In genomic region chr5:107431998-107432397, GRCh38 we compare ENCODE assay signal across 1 cellular context.
TF ChIP-seq lines count a peak whose summit lies in the region.

No MANE protein-coding gene starts in this region.

TF ChIP-seq in HCT116, 20 proteins besides CTCF, POLR2A, EP300 and RAD21 (continued from another document):
- TF ChIP-seq, protein P1, sequence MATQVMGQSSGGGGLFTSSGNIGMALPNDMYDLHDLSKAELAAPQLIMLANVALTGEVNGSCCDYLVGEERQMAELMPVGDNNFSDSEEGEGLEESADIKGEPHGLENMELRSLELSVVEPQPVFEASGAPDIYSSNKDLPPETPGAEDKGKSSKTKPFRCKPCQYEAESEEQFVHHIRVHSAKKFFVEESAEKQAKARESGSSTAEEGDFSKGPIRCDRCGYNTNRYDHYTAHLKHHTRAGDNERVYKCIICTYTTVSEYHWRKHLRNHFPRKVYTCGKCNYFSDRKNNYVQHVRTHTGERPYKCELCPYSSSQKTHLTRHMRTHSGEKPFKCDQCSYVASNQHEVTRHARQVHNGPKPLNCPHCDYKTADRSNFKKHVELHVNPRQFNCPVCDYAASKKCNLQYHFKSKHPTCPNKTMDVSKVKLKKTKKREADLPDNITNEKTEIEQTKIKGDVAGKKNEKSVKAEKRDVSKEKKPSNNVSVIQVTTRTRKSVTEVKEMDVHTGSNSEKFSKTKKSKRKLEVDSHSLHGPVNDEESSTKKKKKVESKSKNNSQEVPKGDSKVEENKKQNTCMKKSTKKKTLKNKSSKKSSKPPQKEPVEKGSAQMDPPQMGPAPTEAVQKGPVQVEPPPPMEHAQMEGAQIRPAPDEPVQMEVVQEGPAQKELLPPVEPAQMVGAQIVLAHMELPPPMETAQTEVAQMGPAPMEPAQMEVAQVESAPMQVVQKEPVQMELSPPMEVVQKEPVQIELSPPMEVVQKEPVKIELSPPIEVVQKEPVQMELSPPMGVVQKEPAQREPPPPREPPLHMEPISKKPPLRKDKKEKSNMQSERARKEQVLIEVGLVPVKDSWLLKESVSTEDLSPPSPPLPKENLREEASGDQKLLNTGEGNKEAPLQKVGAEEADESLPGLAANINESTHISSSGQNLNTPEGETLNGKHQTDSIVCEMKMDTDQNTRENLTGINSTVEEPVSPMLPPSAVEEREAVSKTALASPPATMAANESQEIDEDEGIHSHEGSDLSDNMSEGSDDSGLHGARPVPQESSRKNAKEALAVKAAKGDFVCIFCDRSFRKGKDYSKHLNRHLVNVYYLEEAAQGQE (IDR thresholded peaks at IDR 0.05; ENCODE audit: low read depth), result no peak
- no peak for TF ChIP-seq EZH2phosphoT487 (IDR thresholded peaks at IDR 0.05; ENCODE audit: borderline replicate concordance)
- no peak for TF ChIP-seq SRF (IDR thresholded peaks at IDR 0.05; ENCODE audit: low read depth)
- no peak for TF ChIP-seq ZNF274 (IDR thresholded peaks at IDR 0.05; ENCODE audit: low read depth, low read length)
- TF ChIP-seq, protein P2, sequence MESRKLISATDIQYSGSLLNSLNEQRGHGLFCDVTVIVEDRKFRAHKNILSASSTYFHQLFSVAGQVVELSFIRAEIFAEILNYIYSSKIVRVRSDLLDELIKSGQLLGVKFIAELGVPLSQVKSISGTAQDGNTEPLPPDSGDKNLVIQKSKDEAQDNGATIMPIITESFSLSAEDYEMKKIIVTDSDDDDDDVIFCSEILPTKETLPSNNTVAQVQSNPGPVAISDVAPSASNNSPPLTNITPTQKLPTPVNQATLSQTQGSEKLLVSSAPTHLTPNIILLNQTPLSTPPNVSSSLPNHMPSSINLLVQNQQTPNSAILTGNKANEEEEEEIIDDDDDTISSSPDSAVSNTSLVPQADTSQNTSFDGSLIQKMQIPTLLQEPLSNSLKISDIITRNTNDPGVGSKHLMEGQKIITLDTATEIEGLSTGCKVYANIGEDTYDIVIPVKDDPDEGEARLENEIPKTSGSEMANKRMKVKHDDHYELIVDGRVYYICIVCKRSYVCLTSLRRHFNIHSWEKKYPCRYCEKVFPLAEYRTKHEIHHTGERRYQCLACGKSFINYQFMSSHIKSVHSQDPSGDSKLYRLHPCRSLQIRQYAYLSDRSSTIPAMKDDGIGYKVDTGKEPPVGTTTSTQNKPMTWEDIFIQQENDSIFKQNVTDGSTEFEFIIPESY (IDR thresholded peaks at IDR 0.05; ENCODE audit: extremely low read depth, insufficient replicate concordance, low read length), result no peak
- no peak for TF ChIP-seq ZFX (IDR thresholded peaks at IDR 0.05)
- no peak for TF ChIP-seq CBX3 (IDR thresholded peaks at IDR 0.05; ENCODE audit: low read depth)
- TF ChIP-seq SP1 (IDR thresholded peaks at IDR 0.05; ENCODE audit: low read depth), result no peak
- no peak for TF ChIP-seq ELF1 (IDR thresholded peaks at IDR 0.05; ENCODE audit: borderline replicate concordance, low read depth)
- TF ChIP-seq YY1 (IDR thresholded peaks at IDR 0.05; ENCODE audit: extremely low read depth, insufficient replicate concordance, low read depth, low read length), result no peak
- no peak for TF ChIP-seq EZH2 (IDR thresholded peaks at IDR 0.05)
- no peak for TF ChIP-seq JUND (IDR thresholded peaks at IDR 0.05)
- no peak for TF ChIP-seq TCF7L2 (IDR thresholded peaks at IDR 0.05; ENCODE audit: borderline replicate concordance, extremely low read depth, insufficient read depth, insufficient read length)
- TF ChIP-seq, protein P3, sequence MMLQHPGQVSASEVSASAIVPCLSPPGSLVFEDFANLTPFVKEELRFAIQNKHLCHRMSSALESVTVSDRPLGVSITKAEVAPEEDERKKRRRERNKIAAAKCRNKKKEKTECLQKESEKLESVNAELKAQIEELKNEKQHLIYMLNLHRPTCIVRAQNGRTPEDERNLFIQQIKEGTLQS (IDR thresholded peaks at IDR 0.05), result no peak
TF ChIP-seq in HCT116: peak in this region for 0.
